In the genomic region with DNA sequence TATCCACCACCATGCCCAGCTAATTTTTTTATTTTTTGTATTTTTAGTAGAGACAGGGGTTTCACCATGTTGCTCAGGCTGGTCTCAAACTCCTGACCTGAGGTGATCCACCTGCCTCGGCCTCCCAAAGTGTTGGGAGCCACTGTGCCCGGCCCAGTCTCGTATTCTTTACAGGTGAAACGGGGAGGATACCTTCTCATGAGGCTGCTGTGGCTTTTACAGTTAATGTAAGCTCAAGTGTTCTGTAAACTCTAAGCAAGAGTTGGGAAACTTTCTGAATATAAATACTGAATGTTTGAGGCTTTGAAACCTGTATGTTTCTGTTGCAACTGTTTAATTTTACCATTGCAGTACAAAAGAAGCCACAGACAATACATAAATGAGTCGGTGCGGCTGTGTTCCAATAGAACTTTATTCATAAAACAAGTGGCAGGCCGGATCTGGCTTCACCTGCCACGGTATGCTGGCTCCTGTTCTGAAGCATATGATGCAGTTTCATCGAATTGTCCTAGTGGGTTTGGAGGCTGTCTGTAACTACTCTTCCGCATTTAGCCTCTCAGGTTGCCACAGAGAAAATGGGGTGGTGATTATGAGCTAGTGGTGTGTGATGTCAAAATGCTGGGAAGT, we compare ENCODE assay signal across 18 cellular contexts.
"Had no signal": no experiment of that assay in that cellular context is flagged by ENCODE, and none has a peak within 500 bp of the region (broad histone marks: within the 10 kb centered on the region; RNA-seq: fewer than 3 reads in every experiment).

No MANE protein-coding gene starts in this region.

- H3K36me3 ChIP-seq: neutrophil, spleen, tibial artery, upper lobe of left lung, vagina had no signal

- H3K4me3 ChIP-seq: psoas muscle, spleen, tibial artery, upper lobe of left lung, vagina had no signal

- H3K4me1 ChIP-seq: foreskin keratinocyte, psoas muscle, spleen, tibial artery, upper lobe of left lung, vagina had no signal

- DNase-seq: dermis blood vessel endothelial cell; foreskin keratinocyte; kidney; left cardiac atrium; mammary epithelial cell; naive thymus-derived CD8-positive, alpha-beta T cell; psoas muscle; spleen; stimulated activated CD4-positive, alpha-beta T cell treated with anti-CD3 and anti-CD28 coated beads, Interleukin-15, amount 100 ng/mL, for 24 hours; stimulated activated CD4-positive, alpha-beta T cell treated with anti-CD3 and anti-CD28 coated beads, Interleukin-1b, Interleukin-23, amount 100 ng/mL, for 48 hours; stimulated activated CD4-positive, alpha-beta T cell treated with anti-CD3 and anti-CD28 coated beads, Interleukin-4, amount 100 ng/mL, for 24 hours; tibial artery had no signal

- H3K4me1 Mint-ChIP-seq: stimulated activated memory B cell treated with anti-CD40 and anti-IgM and Interleukin-4, amounts not matched to agents 10 μg/mL and 1 μg/mL and 100 μg/mL, for 72 hours had no signal

- H3K27me3 Mint-ChIP-seq: stimulated activated naive CD8-positive, alpha-beta T cell treated with anti-CD3 and anti-CD28 coated beads, Interleukin-15, Interleukin-2, amounts not matched to agents 100 ng/mL and 50 ng/mL, for 24 hours had no signal

- H3K27ac ChIP-seq: foreskin keratinocyte, neutrophil, psoas muscle, spleen, tibial artery, vagina had no signal

- H3K27ac Mint-ChIP-seq: stimulated activated memory B cell treated with anti-CD40 and anti-IgM and Interleukin-4, amounts not matched to agents 10 μg/mL and 1 μg/mL and 100 μg/mL, for 72 hours; stimulated activated naive CD8-positive, alpha-beta T cell treated with anti-CD3 and anti-CD28 coated beads, Interleukin-15, Interleukin-2, amounts not matched to agents 100 ng/mL and 50 ng/mL, for 24 hours had no signal

- H3K9me3 ChIP-seq: neutrophil, tibial artery, upper lobe of left lung had no signal

- H3K27me3 ChIP-seq: foreskin keratinocyte, neutrophil, spleen, tibial artery, upper lobe of left lung, vagina had no signal

- H3K4me3 Mint-ChIP-seq: stimulated activated memory B cell treated with anti-CD40 and anti-IgM and Interleukin-4, amounts not matched to agents 10 μg/mL and 1 μg/mL and 100 μg/mL, for 72 hours; stimulated activated naive CD8-positive, alpha-beta T cell treated with anti-CD3 and anti-CD28 coated beads, Interleukin-15, Interleukin-2, amounts not matched to agents 100 ng/mL and 50 ng/mL, for 24 hours had no signal

- H3K36me3 Mint-ChIP-seq: stimulated activated memory B cell treated with anti-CD40 and anti-IgM and Interleukin-4, amounts not matched to agents 10 μg/mL and 1 μg/mL and 100 μg/mL, for 72 hours had no signal

- ATAC-seq: foreskin keratinocyte; left cardiac atrium; naive thymus-derived CD8-positive, alpha-beta T cell; psoas muscle; sciatic nerve; stimulated activated memory B cell treated with anti-CD40 and anti-IgM and Interleukin-4, amounts not matched to agents 10 μg/mL and 1 μg/mL and 100 μg/mL, for 72 hours had no signal
